ENCODE assay signal across 15 cellular contexts in genomic region chr3:150015906-150016305, GRCh38.
"Had no signal": no experiment of that assay in that cellular context is flagged by ENCODE, and none has a peak within 500 bp of the region (broad histone marks: within the 10 kb centered on the region; RNA-seq: fewer than 3 reads in every experiment).

No MANE protein-coding gene starts in this region.

- H3K9me3 ChIP-seq: suprapubic skin, upper lobe of right lung had no signal

- H3K4me1 ChIP-seq: suprapubic skin, upper lobe of right lung had no signal

- H3K27me3 ChIP-seq: suprapubic skin, upper lobe of right lung had no signal

- DNase-seq: activated CD8-positive, alpha-beta memory T cell treated with anti-CD3 and anti-CD28 coated beads, Interleukin-2, amount 50 U/mL, for 48 hours; activated CD8-positive, alpha-beta T cell treated with anti-CD3 and anti-CD28 coated beads for 36 hours; activated naive CD4-positive, alpha-beta T cell; activated naive CD8-positive, alpha-beta T cell treated with anti-CD3 and anti-CD28 coated beads, Interleukin-2, amount 50 U/mL, for 24 hours; effector memory CD4-positive, alpha-beta T cell; mammary epithelial cell; natural killer cell; stimulated activated CD4-positive, alpha-beta T cell treated with anti-CD3 and anti-CD28 coated beads, Interleukin-2, amount 100 ng/mL, for 48 hours; stimulated activated naive CD8-positive, alpha-beta T cell treated with anti-CD3 and anti-CD28 coated beads, Interleukin-15, Interleukin-2, amounts not matched to agents 100 U/mL and 50 U/mL, for 24 hours; T1000; upper lobe of right lung had no signal

- ATAC-seq: activated CD8-positive, alpha-beta T cell treated with anti-CD3 and anti-CD28 coated beads for 36 hours; activated naive CD8-positive, alpha-beta T cell treated with anti-CD3 and anti-CD28 coated beads, Interleukin-2, amount 50 U/mL, for 24 hours; left lobe of liver; natural killer cell; stimulated activated naive CD8-positive, alpha-beta T cell treated with anti-CD3 and anti-CD28 coated beads, Interleukin-15, Interleukin-2, amounts not matched to agents 100 U/mL and 50 U/mL, for 24 hours; upper lobe of right lung had no signal

- H3K36me3 ChIP-seq: suprapubic skin, upper lobe of right lung had no signal

- H3K4me3 ChIP-seq: suprapubic skin, upper lobe of right lung had no signal

- H3K27ac ChIP-seq: epithelial cell of prostate, suprapubic skin, upper lobe of right lung, VCaP had no signal
